8 cellular contexts compared by ENCODE assay signal in the genomic region with DNA sequence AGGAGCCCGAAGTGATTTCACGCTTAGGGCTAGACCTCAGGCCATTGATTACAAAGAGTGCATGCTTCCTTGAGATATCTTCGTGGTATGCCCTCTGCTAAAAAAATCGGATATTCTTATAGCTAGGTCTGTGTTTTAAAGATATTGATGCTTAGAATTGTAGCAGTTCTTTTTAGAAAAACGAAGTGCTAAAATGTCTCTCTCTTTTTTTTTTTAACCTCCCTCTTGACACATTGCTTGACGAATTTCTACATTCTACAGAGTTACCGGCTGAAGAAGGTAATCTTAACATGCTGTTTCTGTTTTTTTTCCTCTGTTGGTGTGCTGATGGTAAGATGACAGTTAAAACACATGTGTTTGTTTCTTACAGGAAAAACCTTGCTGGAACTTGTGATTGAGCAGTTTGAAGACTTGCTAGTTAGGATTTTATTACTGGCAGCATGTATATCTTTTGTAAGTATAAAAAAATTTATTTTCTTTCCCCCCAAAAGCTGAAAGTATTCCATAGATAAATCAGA. TPM values are rescaled to one million over a fixed set of nuclear protein-coding genes. Genes with fewer than 3 reads are reported as not detected.
DNase-seq lines count a peak whose midpoint lies in the region; ATAC-seq, FAIRE-seq and TF ChIP-seq lines count a peak whose summit lies in the region.

No MANE protein-coding gene starts in this region.

- intact Hi-C loops in CD14-positive monocyte (cut with micrococcal nuclease), result loop anchor here (5.0 to 10.0 kb wide), 3 partner anchors 48 to 158 kb away; a partner anchor contains a TSS
- intact Hi-C loops in naive thymus-derived CD4-positive, alpha-beta T cell (cut with micrococcal nuclease), result loop anchor here (1.0 to 10.0 kb wide), 6 partner anchors 234 to 710 kb away; a partner anchor contains a TSS

- no peak for FAIRE-seq in bronchial epithelial cell (lab: Jason Lieb, UNC)

- peak overlapping the region; percentile 99 for H3K9ac ChIP-seq in HUES48 (ENCODE audit: low read depth, low read length)

- POLR2A ChIA-PET in naive thymus-derived CD4-positive, alpha-beta T cell (lab: Charles Lee), result interaction anchor here (1.4 to 2.5 kb wide), 2 partner anchors 13 to 168 kb away, joined by 4 to 6 read pairs; a partner anchor contains a TSS

- H3K27ac ChIP-seq in HUES48 (ENCODE audit: low read depth, low read length), result peak overlapping the region; percentile 96
- H3K27ac ChIP-seq in naive thymus-derived CD4-positive, alpha-beta T cell (ENCODE audit: low read depth, low read length), result peak overlapping the region; percentile 92

- peaks cover 28 to 29% of the 10 kb centered on the region in 2 donors for H3K36me3 Mint-ChIP-seq in CD14-positive monocyte
- peaks cover 0 to 35% (median 6%) of the 10 kb centered on the region in 5 donors for H3K36me3 Mint-ChIP-seq in naive thymus-derived CD4-positive, alpha-beta T cell

- H3K4me1 Mint-ChIP-seq in CD14-positive monocyte, result peaks cover 61% of the 10 kb centered on the region
- peaks cover 44 to 62% (median 58%) of the 10 kb centered on the region in 7 donors for H3K4me1 Mint-ChIP-seq in naive thymus-derived CD4-positive, alpha-beta T cell

- H3K36me3 ChIP-seq in HUES48 (ENCODE audit: control insufficient read depth, insufficient read depth, low read length), result peaks cover 44% of the 10 kb centered on the region
- H3K36me3 ChIP-seq in bronchial epithelial cell (ENCODE audit: control insufficient read depth, insufficient read depth, low read length), result peaks cover 4% of the 10 kb centered on the region
- peaks cover 0 to 11% (median 0%) of the 10 kb centered on the region in 3 experiments for H3K36me3 ChIP-seq in naive thymus-derived CD4-positive, alpha-beta T cell (ENCODE audit: control insufficient read depth in 2 of 3, insufficient read depth in 3 of 3, low read length in 3 of 3)

- no peak for TF ChIP-seq CTCF in CD14-positive monocyte (IDR thresholded peaks at IDR 0.05)
- TF ChIP-seq CTCF in bronchial epithelial cell (IDR thresholded peaks at IDR 0.05; ENCODE audit: insufficient read depth, low read length, severe bottlenecking), result no peak

- DNase-seq in CD14-positive monocyte (ENCODE audit: low spot score) (no peak), bronchial epithelial cell (ENCODE audit: low read depth) (no peak), iPS-NIHi11 (ENCODE audit: low spot score) (no peak), NCI-H510A treated with DMSO at 0.1 percent for 48 hours (lab: John Stamatoyannopoulos, UW) (no peak), hepatic stellate cell (ENCODE audit: low spot score) (no peak), COLO829 (ENCODE audit: low spot score) (no peak)
- DNase-seq in naive thymus-derived CD4-positive, alpha-beta T cell, result peak in 2 of 9 donors; percentile 14 to 18

- no peaks in the 10 kb centered on the region for H3K9me3 Mint-ChIP-seq in CD14-positive monocyte
- no peaks in the 10 kb centered on the region for H3K9me3 Mint-ChIP-seq in naive thymus-derived CD4-positive, alpha-beta T cell

- CTCF ChIA-PET in naive thymus-derived CD4-positive, alpha-beta T cell (lab: Charles Lee), result interaction anchor here (0.6 to 0.7 kb wide), 2 partner anchors 38 to 149 kb away, joined by 3 read pairs; no protein-coding TSS in a partner anchor

- no peaks in the 10 kb centered on the region for H3K9me3 ChIP-seq in HUES48 (ENCODE audit: control insufficient read depth, insufficient read depth, low read length)
- no peaks in the 10 kb centered on the region for H3K9me3 ChIP-seq in naive thymus-derived CD4-positive, alpha-beta T cell (ENCODE audit: control insufficient read depth in 2 of 3, low read length in 3 of 3)

- H3K27me3 ChIP-seq in HUES48 (ENCODE audit: control insufficient read depth, insufficient read depth, low read length) (peaks cover 7% of the 10 kb centered on the region; the same call in 1 of the 2 replicates), bronchial epithelial cell (ENCODE audit: control insufficient read depth, insufficient read depth, low read length) (no peaks in the 10 kb centered on the region)
- no peaks in the 10 kb centered on the region for H3K27me3 ChIP-seq in naive thymus-derived CD4-positive, alpha-beta T cell (ENCODE audit: control insufficient read depth in 2 of 2, insufficient read depth in 2 of 2, low read length in 2 of 2)

- H3K4me3 ChIP-seq in HUES48 (ENCODE audit: low read depth, low read length) (peak overlapping the region; percentile 98), bronchial epithelial cell (ENCODE audit: low read depth, low read length) (peak overlapping the region; percentile 97)
- H3K4me3 ChIP-seq in naive thymus-derived CD4-positive, alpha-beta T cell (ENCODE audit: low read length), result peak overlapping the region; percentile 76

- peaks cover 45% of the 10 kb centered on the region for H3K4me1 ChIP-seq in HUES48 (ENCODE audit: control insufficient read depth, insufficient read depth, low read length)
- peaks cover 12 to 27% of the 10 kb centered on the region in 2 donors for H3K4me1 ChIP-seq in naive thymus-derived CD4-positive, alpha-beta T cell (ENCODE audit: control insufficient read depth in 2 of 2, insufficient read depth in 2 of 2, low read length in 2 of 2)

- H3K27ac Mint-ChIP-seq in CD14-positive monocyte, result peak overlapping the region; percentile 86 to 94 (median 92)
- peak overlapping the region; percentile 69 to 93 (median 88) for H3K27ac Mint-ChIP-seq in naive thymus-derived CD4-positive, alpha-beta T cell

- H3K4me3 Mint-ChIP-seq in CD14-positive monocyte, result peak overlapping the region; percentile 94 to 96
- peak overlapping the region; percentile 86 to 95 (median 93) for H3K4me3 Mint-ChIP-seq in naive thymus-derived CD4-positive, alpha-beta T cell

- H3K27me3 Mint-ChIP-seq in CD14-positive monocyte (ENCODE audit: low read depth in 3 of 3), result peaks cover 0 to 5% (median 5%) of the 10 kb centered on the region in 3 donors
- H3K27me3 Mint-ChIP-seq in naive thymus-derived CD4-positive, alpha-beta T cell, result peaks cover 0 to 6% (median 0%) of the 10 kb centered on the region in 5 donors

- ATAC-seq in naive thymus-derived CD4-positive, alpha-beta T cell, result no peak

RNA-seq across cellular contexts. Expression of a gene that starts 1.4 kb away (rescaled TPM):
- 1 to 10 TPM; 4.5 to 6.9 TPM for polyA plus RNA-seq in CD14-positive monocyte
- 125 and 173 TPM in 2 replicates for total RNA-seq in bronchial epithelial cell
- 100 to 1,000 TPM in 2 of 5 experiments, 10 to 100 TPM in 3; 81.4 to 160 (median 83.9) TPM for total RNA-seq in naive thymus-derived CD4-positive, alpha-beta T cell
- polyA plus RNA-seq in naive thymus-derived CD4-positive, alpha-beta T cell, result 1 to 10 TPM; 2.1 to 2.5 TPM
